ENCODE assay signal across 7 cellular contexts in the genomic region with DNA sequence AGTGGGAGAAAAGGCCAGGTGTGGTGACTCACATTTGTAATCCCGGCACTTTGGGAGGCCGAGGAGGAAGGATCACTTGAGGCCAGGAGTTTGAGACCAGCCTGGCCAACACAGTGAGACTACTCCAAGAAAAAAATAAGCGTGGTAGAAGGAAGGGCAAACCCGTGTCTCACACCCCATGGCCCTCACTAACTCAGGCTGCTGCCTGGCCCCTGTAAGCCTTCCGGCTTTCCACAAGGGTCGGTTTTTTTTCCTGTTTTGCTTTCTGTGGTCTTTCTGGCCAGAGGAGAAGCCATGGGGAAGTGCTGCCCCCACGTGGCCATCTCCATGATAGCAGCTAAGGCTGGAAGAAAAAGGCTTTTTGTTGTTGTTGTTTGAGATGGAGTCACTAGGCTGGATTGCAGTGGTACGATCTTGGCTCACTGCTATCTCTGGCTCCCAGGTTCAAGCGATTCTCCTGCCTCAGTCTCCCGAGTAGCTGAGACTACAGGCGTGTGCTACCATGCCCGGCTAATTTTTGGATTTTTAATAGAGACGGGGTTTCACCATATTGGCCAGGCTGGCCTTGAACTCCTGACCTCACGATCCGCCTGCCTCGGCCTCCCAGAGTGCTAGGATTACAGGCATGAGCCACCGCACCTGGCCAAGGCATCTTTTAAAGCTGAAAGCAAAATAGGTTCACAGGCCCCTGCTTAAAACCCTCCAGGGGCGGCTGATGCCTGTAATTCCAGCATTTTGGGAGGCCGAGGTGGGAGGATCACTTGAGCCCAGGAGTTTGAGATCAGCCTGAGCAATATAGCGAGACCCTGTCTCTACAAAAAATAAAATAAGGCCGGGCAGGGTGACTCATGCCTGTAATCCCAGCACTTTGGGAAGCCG. TPM values are rescaled to one million over a fixed set of nuclear protein-coding genes. Genes with fewer than 3 reads are reported as not detected.
DNase-seq lines count a peak whose midpoint lies in the region; ATAC-seq and TF ChIP-seq lines count a peak whose summit lies in the region.

No MANE protein-coding gene starts in this region.

- peak overlapping the region in 4 of 5 donors; percentile 56 to 69 (median 62) for H3K4me3 Mint-ChIP-seq in immature natural killer cell

- peak overlapping the region in 5 of 6 donors; percentile 34 to 80 (median 68) for H3K27ac Mint-ChIP-seq in immature natural killer cell

- H3K36me3 Mint-ChIP-seq in immature natural killer cell: no peaks in the 10 kb centered on the region

- in situ Hi-C loops in brain microvascular endothelial cell (cut with HindIII; ENCODE audit: low pct_ligation_motif_present, low sequenced_read_pairs): no loop called here

- peaks cover 49 to 51% of the 10 kb centered on the region in 2 donors for H3K4me1 Mint-ChIP-seq in immature natural killer cell

- no peak overlapping the region for H3K27ac ChIP-seq in brain microvascular endothelial cell

- TF ChIP-seq CTCF in GM12875 (IDR thresholded peaks at IDR 0.05; ENCODE audit: borderline replicate concordance, insufficient read depth, low read depth, low read length) (peak; percentile 89), brain microvascular endothelial cell (IDR thresholded peaks at IDR 0.05; ENCODE audit: low read depth, low read length, missing control alignments) (peak; percentile 94)

- H3K9me3 Mint-ChIP-seq in immature natural killer cell: no peaks in the 10 kb centered on the region

- H3K27me3 Mint-ChIP-seq in immature natural killer cell (ENCODE audit: low read depth in 3 of 3): peaks cover 2 to 8% (median 3%) of the 10 kb centered on the region in 3 donors

- ATAC-seq in HG03521 (IDR thresholded peaks at IDR 0.05; ENCODE audit: unreplicated experiment): no peak

- H3K4me3 ChIP-seq in GM12875 (ENCODE audit: low read depth, low read length) (no peak overlapping the region), brain microvascular endothelial cell (ENCODE audit: low read depth, low read length) (no peak overlapping the region)

- no peaks in the 10 kb centered on the region for H3K27me3 ChIP-seq in brain microvascular endothelial cell (replicated peaks)

- DNase-seq in NCI-H1930 (lab: John Stamatoyannopoulos, UW) (peak; percentile 10 to 60), UCSD-AML1 (lab: John Stamatoyannopoulos, UW; ENCODE audit: unreplicated experiment) (peak; percentile 81), brain microvascular endothelial cell (peak; percentile 72), immature natural killer cell (peak; percentile 71 to 78 (median 78))
- peak; percentile 73 to 83 for DNase-seq in stimulated activated CD4-positive, alpha-beta T cell treated with anti-CD3 and anti-CD28 coated beads, Interleukin-15, amount 100 ng/mL, for 1 hour (ENCODE audit: low read depth in 1 of 2, low spot score in 1 of 2)

- H3K36me3 ChIP-seq in brain microvascular endothelial cell (replicated peaks): no peaks in the 10 kb centered on the region

RNA-seq across cellular contexts. Expression of gene ARHGEF18, which starts 7.5 kb away (rescaled TPM):
- polyA plus RNA-seq in immature natural killer cell: 1 to 10 TPM in 2 of 3 donors, under 1 TPM in 1; 0.86 to 7.8 (median 1.2) TPM

RNA-seq across cellular contexts. Expression of gene INSR, which starts 47.0 kb away (rescaled TPM):
- under 1 TPM; 0.03 to 0.29 (median 0.04) TPM for polyA plus RNA-seq in immature natural killer cell
